Comparison of ENCODE assay signal across 22 cellular contexts in the genomic region with DNA sequence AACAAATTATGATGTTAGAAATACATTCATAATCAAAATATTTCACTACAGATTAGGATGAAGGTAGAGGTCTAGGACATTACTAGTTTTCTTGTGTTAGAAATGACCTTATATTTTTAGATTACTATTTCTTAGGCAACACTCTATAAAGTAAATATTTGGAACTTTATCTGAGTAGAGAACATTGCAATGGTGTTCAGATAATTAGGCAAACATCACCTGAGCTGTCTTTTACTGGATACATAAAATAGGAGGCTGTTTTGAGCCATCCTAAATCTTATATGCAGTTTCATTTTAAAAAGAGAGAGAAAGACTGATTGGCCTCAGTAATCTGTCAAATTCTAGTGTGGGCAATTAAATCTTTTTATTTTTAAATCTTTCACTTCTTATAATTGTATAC.
"Had no signal": no experiment of that assay in that cellular context is flagged by ENCODE, and none has a peak within 500 bp of the region (broad histone marks: within the 10 kb centered on the region; RNA-seq: fewer than 3 reads in every experiment).

No MANE protein-coding gene starts in this region.

- ATAC-seq: activated CD8-positive, alpha-beta memory T cell treated with anti-CD3 and anti-CD28 coated beads, Interleukin-2, amount 10 ng/mL, durations not matched to agents 7 days and 5 days; activated CD8-positive, alpha-beta T cell treated with anti-CD3 and anti-CD28 coated beads for 36 hours; activated naive CD4-positive, alpha-beta T cell treated with anti-CD3 and anti-CD28 coated beads, Interleukin-2, amount 50 U/mL, for 72 hours had no signal

- H3K4me1 ChIP-seq: adrenal gland, ascending aorta, sigmoid colon, testis had no signal

- H3K9me3 ChIP-seq: adrenal gland, ascending aorta, sigmoid colon, SK-N-SH, testis had no signal

- H3K27ac ChIP-seq: ascending aorta, brain microvascular endothelial cell, testis, WERI-Rb-1 had no signal

- H3K27ac Mint-ChIP-seq: activated CD4-positive, alpha-beta T cell treated with anti-CD3 and anti-CD28 coated beads, Interleukin-2, amount 10 ng/mL, durations not matched to agents 7 days and 5 days; activated CD8-positive, alpha-beta memory T cell treated with anti-CD3 and anti-CD28 coated beads, Interleukin-2, amount 10 ng/mL, durations not matched to agents 7 days and 5 days; activated CD8-positive, alpha-beta T cell treated with anti-CD3 and anti-CD28 coated beads for 36 hours; activated naive CD4-positive, alpha-beta T cell treated with anti-CD3 and anti-CD28 coated beads, Interleukin-2, amount 50 U/mL, for 72 hours had no signal

- H3K27me3 ChIP-seq: adrenal gland, ascending aorta, brain microvascular endothelial cell, sigmoid colon, testis had no signal

- H3K27me3 Mint-ChIP-seq: activated CD4-positive, alpha-beta T cell treated with anti-CD3 and anti-CD28 coated beads, Interleukin-2, amount 10 ng/mL, durations not matched to agents 7 days and 5 days; activated CD8-positive, alpha-beta memory T cell treated with anti-CD3 and anti-CD28 coated beads, Interleukin-2, amount 10 ng/mL, durations not matched to agents 7 days and 5 days; activated CD8-positive, alpha-beta T cell treated with anti-CD3 and anti-CD28 coated beads for 36 hours had no signal

- H3K9me3 Mint-ChIP-seq: activated CD4-positive, alpha-beta T cell treated with anti-CD3 and anti-CD28 coated beads, Interleukin-2, amount 10 ng/mL, durations not matched to agents 7 days and 5 days; activated CD8-positive, alpha-beta T cell treated with anti-CD3 and anti-CD28 coated beads for 36 hours; activated naive CD4-positive, alpha-beta T cell treated with anti-CD3 and anti-CD28 coated beads, Interleukin-2, amount 50 U/mL, for 72 hours had no signal

- H3K36me3 ChIP-seq: adrenal gland, ascending aorta, brain microvascular endothelial cell, sigmoid colon, WERI-Rb-1 had no signal

- DNase-seq: activated CD4-positive, alpha-beta T cell treated with anti-CD3 and anti-CD28 coated beads, Interleukin-2, amount 10 ng/mL, durations not matched to agents 7 days and 5 days; activated CD4-positive, CD25-positive, alpha-beta regulatory T cell treated with anti-CD3 and anti-CD28 coated beads, Interleukin-2, amount 50 U/mL, for 72 hours; activated CD8-positive, alpha-beta memory T cell treated with anti-CD3 and anti-CD28 coated beads, Interleukin-2, amount 10 ng/mL, durations not matched to agents 7 days and 5 days; activated CD8-positive, alpha-beta T cell treated with anti-CD3 and anti-CD28 coated beads for 36 hours; activated gamma-delta T cell treated with Interleukin-2 at 50 U/mL for 16 hours; activated T-cell treated with anti-CD3 and anti-CD28 coated beads for 4 hours; adrenal gland; brain microvascular endothelial cell; central memory CD4-positive, alpha-beta T cell; kidney glomerular epithelial cell; left ventricle myocardium superior; nucleus accumbens; sigmoid colon; stimulated activated CD4-positive, alpha-beta T cell treated with anti-CD3 and anti-CD28 coated beads, Interleukin-2, amount 100 ng/mL, for 48 hours; stimulated activated CD8-positive, alpha-beta memory T cell treated with anti-CD3 and anti-CD28 coated beads, Interleukin-4, amount 100 ng/mL, for 48 hours; stimulated activated naive CD4-positive, alpha-beta T cell; testis; WERI-Rb-1 had no signal

- H3K4me3 Mint-ChIP-seq: activated CD4-positive, alpha-beta T cell treated with anti-CD3 and anti-CD28 coated beads, Interleukin-2, amount 10 ng/mL, durations not matched to agents 7 days and 5 days; activated CD8-positive, alpha-beta memory T cell treated with anti-CD3 and anti-CD28 coated beads, Interleukin-2, amount 10 ng/mL, durations not matched to agents 7 days and 5 days; activated CD8-positive, alpha-beta T cell treated with anti-CD3 and anti-CD28 coated beads for 36 hours had no signal

- H3K4me3 ChIP-seq: adrenal gland, ascending aorta, sigmoid colon, smooth muscle cell, testis had no signal
